In genomic region chrX:21875013-21875412, GRCh38 we compare ENCODE assay signal across 29 cellular contexts.
"Had no signal": no experiment of that assay in that cellular context is flagged by ENCODE, and none has a peak within 500 bp of the region (broad histone marks: within the 10 kb centered on the region; RNA-seq: fewer than 3 reads in every experiment).

No MANE protein-coding gene starts in this region.

- H3K27me3 ChIP-seq: esophagus muscularis mucosa, right atrium auricular region, stomach, tibial artery, upper lobe of right lung had no signal

- DNase-seq: activated CD4-positive, alpha-beta memory T cell treated with anti-CD3 and anti-CD28 coated beads for 36 hours; activated CD4-positive, alpha-beta T cell treated with anti-CD3 and anti-CD28 coated beads, Interleukin-2, amount 10 ng/mL, durations not matched to agents 24 days and 14 days; activated CD4-positive, CD25-positive, alpha-beta regulatory T cell treated with anti-CD3 and anti-CD28 coated beads, Interleukin-2, amount 50 U/mL, for 72 hours; activated CD8-positive, alpha-beta memory T cell treated with anti-CD3 and anti-CD28 coated beads, Interleukin-2, amount 50 U/mL, for 4 hours; activated effector memory CD4-positive, alpha-beta T cell treated with anti-CD3 and anti-CD28 coated beads, Interleukin-2, amount 50 U/mL, for 16 hours; activated naive CD4-positive, alpha-beta T cell treated with anti-CD3 and anti-CD28 coated beads for 36 hours; activated naive CD8-positive, alpha-beta T cell treated with anti-CD3 and anti-CD28 coated beads for 36 hours; activated T-cell treated with anti-CD3 and anti-CD28 coated beads, Interleukin-2, amount 50 U/mL, for 1 hour; caudate nucleus; dermis blood vessel endothelial cell; effector CD4-positive, alpha-beta T cell; heart left ventricle; hypothalamus; immature natural killer cell; kidney; left colon; midbrain; naive thymus-derived CD4-positive, alpha-beta T cell; nucleus accumbens; stimulated activated CD4-positive, alpha-beta T cell treated with anti-CD3 and anti-CD28 coated beads, Interleukin-1b, Interleukin-23, amount 100 ng/mL, for 48 hours; stimulated activated CD4-positive, alpha-beta T cell treated with anti-CD3 and anti-CD28 coated beads, Interleukin-4, amount 100 ng/mL, for 4 hours; stimulated activated naive B cell treated with anti-CD40 and anti-IgM and Interleukin-4, amounts not matched to agents 10 μg/mL and 1 μg/mL and 100 μg/mL, for 72 hours; stomach; tibial artery; upper lobe of right lung had no signal

- H3K4me3 ChIP-seq: esophagus muscularis mucosa, heart left ventricle, right atrium auricular region, smooth muscle cell, stomach, tibial artery, upper lobe of right lung had no signal

- ATAC-seq: heart left ventricle; naive thymus-derived CD4-positive, alpha-beta T cell; stimulated activated naive B cell treated with anti-CD40 and anti-IgM and Interleukin-4, amounts not matched to agents 10 μg/mL and 1 μg/mL and 100 μg/mL, for 72 hours; upper lobe of right lung had no signal

- H3K9me3 ChIP-seq: esophagus muscularis mucosa, heart left ventricle, right atrium auricular region, stomach, tibial artery, upper lobe of right lung had no signal

- H3K36me3 ChIP-seq: right atrium auricular region, upper lobe of right lung had no signal

- H3K27ac ChIP-seq: esophagus muscularis mucosa, heart left ventricle, parathyroid adenoma, right atrium auricular region, stomach, tibial artery, upper lobe of right lung had no signal

- H3K4me1 ChIP-seq: right atrium auricular region, stomach, upper lobe of right lung had no signal
